24 cellular contexts compared by ENCODE assay signal in genomic region chr16:65094009-65094408, GRCh38.
"Had no signal": no experiment of that assay in that cellular context is flagged by ENCODE, and none has a peak within 500 bp of the region (broad histone marks: within the 10 kb centered on the region; RNA-seq: fewer than 3 reads in every experiment).

No MANE protein-coding gene starts in this region.

- H3K27me3 Mint-ChIP-seq: dendritic cell treated with granulocyte-macrophage colony-stimulating factor and Interleukin-4, amounts not matched to agents 40 ng/mL and 50 ng/mL, for 4 days had no signal

- H3K36me3 ChIP-seq: colonic mucosa, esophagus muscularis mucosa, esophagus squamous epithelium, gastrocnemius medialis, gastroesophageal sphincter, heart left ventricle, heart right ventricle had no signal

- H3K9me3 ChIP-seq: colonic mucosa, esophagus muscularis mucosa, esophagus squamous epithelium, gastrocnemius medialis, gastroesophageal sphincter, heart left ventricle, heart right ventricle had no signal

- H3K27ac ChIP-seq: colonic mucosa, dorsolateral prefrontal cortex, epithelial cell of prostate, esophagus muscularis mucosa, esophagus squamous epithelium, foreskin keratinocyte, gastrocnemius medialis, gastroesophageal sphincter, heart left ventricle, heart right ventricle had no signal

- H3K4me1 ChIP-seq: colonic mucosa, esophagus muscularis mucosa, esophagus squamous epithelium, foreskin keratinocyte, gastrocnemius medialis, gastroesophageal sphincter, heart left ventricle, heart right ventricle had no signal

- H3K27ac Mint-ChIP-seq: dendritic cell treated with granulocyte-macrophage colony-stimulating factor and Interleukin-4, amounts not matched to agents 40 ng/mL and 50 ng/mL, for 4 days; endodermal cell had no signal

- H3K4me3 Mint-ChIP-seq: dendritic cell treated with granulocyte-macrophage colony-stimulating factor and Interleukin-4, amounts not matched to agents 40 ng/mL and 50 ng/mL, for 4 days; endodermal cell had no signal

- ATAC-seq: esophagus mucosa, foreskin keratinocyte, gastrocnemius medialis, gastroesophageal sphincter, heart left ventricle, heart right ventricle had no signal

- DNase-seq: colonic mucosa; cortex of kidney; dermis blood vessel endothelial cell; dorsolateral prefrontal cortex; effector CD4-positive, alpha-beta T cell; effector CD8-positive, alpha-beta T cell; effector memory CD4-positive, alpha-beta T cell; endodermal cell; erythroblast; esophagus squamous epithelium; foreskin fibroblast; foreskin keratinocyte; foreskin melanocyte; gastrocnemius medialis; glutamatergic neuron; head of caudate nucleus; heart left ventricle; heart right ventricle had no signal

- H3K4me3 ChIP-seq: colonic mucosa, coronary artery, dorsolateral prefrontal cortex, esophagus muscularis mucosa, esophagus squamous epithelium, gastrocnemius medialis, gastroesophageal sphincter, heart left ventricle, heart right ventricle had no signal

- H3K9me3 Mint-ChIP-seq: dendritic cell treated with granulocyte-macrophage colony-stimulating factor and Interleukin-4, amounts not matched to agents 40 ng/mL and 50 ng/mL, for 4 days; endodermal cell had no signal

- H3K27me3 ChIP-seq: colonic mucosa, dorsolateral prefrontal cortex, esophagus muscularis mucosa, esophagus squamous epithelium, foreskin keratinocyte, gastrocnemius medialis, gastroesophageal sphincter, heart left ventricle, heart right ventricle had no signal
